ENCODE assay signal across 20 cellular contexts in genomic region chr18:6811816-6812215, GRCh38.
DNase-seq lines count a peak whose midpoint lies in the region; ATAC-seq, FAIRE-seq and TF ChIP-seq lines count a peak whose summit lies in the region.
"Had no signal": no experiment of that assay in that cellular context is flagged by ENCODE, and none has a peak within 500 bp of the region (broad histone marks: within the 10 kb centered on the region; RNA-seq: fewer than 3 reads in every experiment).

No MANE protein-coding gene starts in this region.

- H3K79me2 ChIP-seq in endothelial cell of umbilical vein (ENCODE audit: control insufficient read depth, insufficient read depth, low read length): no peaks in the 10 kb centered on the region

- H3K27ac ChIP-seq in endothelial cell of umbilical vein (ENCODE audit: insufficient read depth, low read depth, low read length) (no peak overlapping the region), lower lobe of right lung (no peak overlapping the region), A673 (ENCODE audit: low read depth, low read length, poor library complexity, severe bottlenecking) (no peak overlapping the region)
- H3K27ac ChIP-seq: C4-2B had no signal

- no peaks in the 10 kb centered on the region for H3K36me3 ChIP-seq in endothelial cell of umbilical vein (ENCODE audit: control insufficient read depth in 2 of 2, extremely low read depth in 1 of 2, insufficient read depth in 2 of 2, low read length in 2 of 2)
- no peaks in the 10 kb centered on the region for H3K36me3 ChIP-seq in lower lobe of right lung
- no peaks in the 10 kb centered on the region for H3K36me3 ChIP-seq in A673 (ENCODE audit: insufficient read depth, low read length, poor library complexity, severe bottlenecking)

- H3K9me3 ChIP-seq in endothelial cell of umbilical vein (replicated peaks; ENCODE audit: control insufficient read depth, insufficient read depth, low read length) (no peaks in the 10 kb centered on the region), lower lobe of right lung (no peaks in the 10 kb centered on the region), A673 (ENCODE audit: low read depth, low read length, poor library complexity, severe bottlenecking) (peaks cover 39% of the 10 kb centered on the region)

- H3K4me2 ChIP-seq in endothelial cell of umbilical vein (ENCODE audit: insufficient read depth, low read length): no peak overlapping the region
- H3K4me2 ChIP-seq: GM23338 had no signal

- ATAC-seq in lower lobe of right lung (no peak), HG03571 (IDR thresholded peaks at IDR 0.05; ENCODE audit: unreplicated experiment) (no peak)
- ATAC-seq: GM23338, HepG2 had no signal

- intact Hi-C loops in endothelial cell of umbilical vein (cut with micrococcal nuclease): no loop called here
- intact Hi-C loops in lower lobe of right lung (cut with DNase I): no loop called here
- intact Hi-C loops in A673 (cut with micrococcal nuclease; ENCODE audit: unreplicated experiment): no loop called here

- no peaks in the 10 kb centered on the region for H4K20me1 ChIP-seq in endothelial cell of umbilical vein (replicated peaks; ENCODE audit: control insufficient read depth, extremely low read depth, insufficient read depth, low read length)

- H3K4me3 ChIP-seq in astrocyte of the cerebellum (ENCODE audit: low read depth, low read length) (no peak overlapping the region), choroid plexus epithelial cell (ENCODE audit: low read depth, low read length) (no peak overlapping the region), endothelial cell of umbilical vein (replicated peaks in 1 of 3; ENCODE audit: insufficient read depth in 1 of 3, low read depth in 1 of 3, low read length in 3 of 3) (no peak overlapping the region), lower lobe of right lung (no peak overlapping the region), A673 (ENCODE audit: low read depth, low read length, poor library complexity, severe bottlenecking) (no peak overlapping the region)
- H3K4me3 ChIP-seq: GM23338 had no signal

- TF ChIP-seq CTCF in astrocyte of the cerebellum (IDR thresholded peaks at IDR 0.05; ENCODE audit: low read depth, low read length, missing control alignments) (no peak), choroid plexus epithelial cell (conservative IDR thresholded peaks at IDR 0.05; ENCODE audit: low read depth, low read length) (no peak), endothelial cell of umbilical vein (IDR thresholded peaks at IDR 0.05; ENCODE audit: extremely low read depth in 1 of 2, insufficient read depth in 1 of 2, low read depth in 1 of 2, low read length in 2 of 2) (no peak), lower lobe of right lung (IDR thresholded peaks at IDR 0.05) (no peak), A673 (conservative IDR thresholded peaks at IDR 0.05; ENCODE audit: low read depth, low read length) (no peak)

- DNase-seq in astrocyte of the cerebellum (ENCODE audit: low read depth) (peak; percentile 20), choroid plexus epithelial cell (ENCODE audit: low read depth) (peak; percentile 16), endothelial cell of umbilical vein (ENCODE audit: low read depth, low spot score) (peak; percentile 76), lower lobe of right lung (no peak), A673 (ENCODE audit: low spot score) (no peak), NCI-H748 treated with DMSO at 0.1 percent for 48 hours (lab: John Stamatoyannopoulos, UW) (no peak)
- DNase-seq: AML-193; Caco-2; CD4-positive, alpha-beta T cell; GDM1; HCEC 1CT had no signal

- H3K27me3 ChIP-seq in endothelial cell of umbilical vein (ENCODE audit: control insufficient read depth in 2 of 2, insufficient read depth in 2 of 2, low read length in 2 of 2): no peaks in the 10 kb centered on the region
- H3K27me3 ChIP-seq in lower lobe of right lung (ENCODE audit: low read depth): no peaks in the 10 kb centered on the region
- no peaks in the 10 kb centered on the region for H3K27me3 ChIP-seq in A673 (replicated peaks; ENCODE audit: insufficient read depth, low read depth, low read length, poor library complexity)

- BruUV-seq in endothelial cell of umbilical vein (replicated peaks; lab: Mats Ljungman, UMichigan): no TSS peak
- BruUV-seq in A673 (replicated peaks; lab: Mats Ljungman, UMichigan): no TSS peak

- no peaks in the 10 kb centered on the region for H3K9me1 ChIP-seq in endothelial cell of umbilical vein (replicated peaks; ENCODE audit: control insufficient read depth, extremely low read depth, insufficient read depth, low read length)

- in situ Hi-C loops in astrocyte of the cerebellum (cut with HindIII; ENCODE audit: low sequenced_read_pairs): no loop called here

- POLR2A ChIA-PET in endothelial cell of umbilical vein (lab: Charles Lee) (no interaction called here), A673 (lab: Charles Lee; ENCODE audit: low non-redundant PET) (no interaction called here)

- no peak overlapping the region for H2AFZ ChIP-seq in endothelial cell of umbilical vein (ENCODE audit: low read depth, low read length)
- H2AFZ ChIP-seq: GM23338 had no signal

- FAIRE-seq in endothelial cell of umbilical vein (lab: Jason Lieb, UNC): no peak
- FAIRE-seq: A204.1, D721Med, GM12892, GM18507, H54, HepG2 had no signal

- H3K4me1 ChIP-seq in endothelial cell of umbilical vein (ENCODE audit: control insufficient read depth, extremely low read depth, insufficient read depth, low read length): peaks cover 21% of the 10 kb centered on the region
- no peaks in the 10 kb centered on the region for H3K4me1 ChIP-seq in lower lobe of right lung
- H3K4me1 ChIP-seq in A673 (ENCODE audit: insufficient read depth, low read length, poor library complexity, severe bottlenecking): no peaks in the 10 kb centered on the region
- H3K4me1 ChIP-seq: Caco-2 had no signal

- H3K9ac ChIP-seq in endothelial cell of umbilical vein (replicated peaks; ENCODE audit: extremely low read depth, insufficient read depth, low read length): no peak overlapping the region

- CTCF ChIA-PET in endothelial cell of umbilical vein (lab: Charles Lee) (interaction anchor here (0.8 to 1.5 kb wide), 4 partner anchors 10 to 74 kb away, joined by 3 to 5 read pairs (median 4); no protein-coding TSS in a partner anchor), A673 (lab: Charles Lee) (no interaction called here)

- dilution Hi-C loops in endothelial cell of umbilical vein (cut with MboI; ENCODE audit: extremely low pct_ligation_motif_present, low sequenced_read_pairs): no loop called here

- no peak for TF ChIP-seq POLR2A in endothelial cell of umbilical vein (IDR thresholded peaks at IDR 0.05; ENCODE audit: low read depth, low read length)

TF ChIP-seq in endothelial cell of umbilical vein, 7 proteins besides CTCF, POLR2A, EP300 and RAD21:
- TF ChIP-seq FOS (IDR thresholded peaks at IDR 0.05; ENCODE audit: borderline replicate concordance, insufficient read depth, low read length): peak; percentile 31
- no peak for TF ChIP-seq MAX (IDR thresholded peaks at IDR 0.05; ENCODE audit: insufficient read depth, insufficient read length)

Comparison
In these comparisons a context has a peak if more than half of its experiments do, and no peak if none do; other contexts are left out.
1. DNase-seq: peak in astrocyte of the cerebellum (single experiment), choroid plexus epithelial cell (single experiment) and endothelial cell of umbilical vein (single experiment); none in lower lobe of right lung (single experiment), A673 (single experiment) and NCI-H748 treated with DMSO at 0.1 percent for 48 hours (single experiment).